Comparison of ENCODE assay signal across 15 cellular contexts in the genomic region with DNA sequence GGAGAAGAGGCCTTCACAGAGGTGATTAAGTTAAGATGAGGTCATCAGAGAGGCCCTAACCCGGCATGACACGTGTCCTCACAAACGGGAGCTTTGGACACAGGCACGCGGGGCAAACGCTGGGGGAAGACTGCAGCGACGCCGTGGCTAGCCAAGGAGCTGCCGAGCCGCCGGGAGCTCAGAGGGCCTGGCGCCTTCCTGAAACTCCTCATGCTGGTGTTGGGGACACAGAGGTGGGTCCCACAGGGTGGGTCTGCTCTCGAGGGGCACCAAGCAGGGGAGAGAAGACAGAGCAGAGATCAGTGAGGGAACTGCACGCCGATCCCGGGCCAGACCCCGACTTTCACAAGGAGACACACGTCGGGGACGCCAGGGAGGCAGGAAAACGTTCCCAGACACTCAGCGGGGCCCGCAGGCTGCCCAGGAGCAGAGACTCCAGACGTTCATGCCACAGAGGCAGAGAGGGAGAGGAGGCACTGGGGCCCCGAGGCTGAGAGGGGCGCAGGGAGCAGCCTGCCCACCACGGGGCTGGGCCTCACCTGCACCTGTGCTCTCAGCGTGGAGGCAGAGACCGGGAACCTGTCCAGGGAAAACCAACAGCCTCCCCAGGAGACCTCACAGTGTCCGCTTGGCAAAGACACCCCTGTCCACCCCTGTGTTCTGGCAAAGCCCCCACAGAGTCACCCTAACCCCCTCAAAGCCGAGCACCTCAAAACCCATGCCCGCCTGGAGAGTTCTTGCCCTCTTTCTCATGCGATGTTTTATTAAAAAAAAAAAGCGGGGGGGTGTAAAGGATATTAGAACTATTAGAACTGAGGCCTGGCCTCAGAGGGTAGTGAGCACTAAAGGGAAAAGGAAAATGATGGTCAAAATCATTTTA.
"Had no signal": no experiment of that assay in that cellular context is flagged by ENCODE, and none has a peak within 500 bp of the region (broad histone marks: within the 10 kb centered on the region; RNA-seq: fewer than 3 reads in every experiment).

No MANE protein-coding gene starts in this region.

- H3K27me3 Mint-ChIP-seq: activated CD4-positive, alpha-beta T cell treated with anti-CD3 and anti-CD28 coated beads for 36 hours; activated CD8-positive, alpha-beta T cell treated with anti-CD3 and anti-CD28 coated beads for 36 hours had no signal

- DNase-seq: activated CD4-positive, alpha-beta T cell treated with anti-CD3 and anti-CD28 coated beads for 36 hours; activated CD8-positive, alpha-beta T cell treated with anti-CD3 and anti-CD28 coated beads for 36 hours; activated naive CD4-positive, alpha-beta T cell treated with Interleukin-2 at 50 U/mL for 16 hours; caudate nucleus; effector CD8-positive, alpha-beta T cell; gastrocnemius medialis; heart right ventricle; stimulated activated CD4-positive, alpha-beta T cell treated with anti-CD3 and anti-CD28 coated beads, Interleukin-15, amount 100 ng/mL, for 24 hours; SW 1271 had no signal

- H3K4me1 ChIP-seq: gastrocnemius medialis, heart right ventricle, psoas muscle, tibial artery had no signal

- H3K27ac ChIP-seq: coronary artery, epithelial cell of prostate, gastrocnemius medialis, heart right ventricle, psoas muscle, tibial artery had no signal

- H3K36me3 ChIP-seq: gastrocnemius medialis, heart right ventricle, tibial artery had no signal

- H3K27ac Mint-ChIP-seq: activated CD4-positive, alpha-beta T cell treated with anti-CD3 and anti-CD28 coated beads for 36 hours; activated CD8-positive, alpha-beta T cell treated with anti-CD3 and anti-CD28 coated beads for 36 hours; activated T-helper 1 cell treated with anti-CD3 and anti-CD28 coated beads, Interleukin-12 subunit alpha, Interleukin-12 subunit beta, Interleukin-2, Interleukin-4 antibody, amounts not matched to agents 30 ng/mL and 10 ng/mL and 1 ng/mL, durations not matched to agents 14 hours and 24 hours and 36 hours; T-helper 2 cell treated with Interferon-gamma antibody and Interleukin-4, amounts not matched to agents 5 μg/mL and 100 μg/mL, for 36 hours had no signal

- H3K4me3 Mint-ChIP-seq: activated CD4-positive, alpha-beta T cell treated with anti-CD3 and anti-CD28 coated beads for 36 hours; activated CD8-positive, alpha-beta T cell treated with anti-CD3 and anti-CD28 coated beads for 36 hours; activated T-helper 1 cell treated with anti-CD3 and anti-CD28 coated beads, Interleukin-12 subunit alpha, Interleukin-12 subunit beta, Interleukin-2, Interleukin-4 antibody, amounts not matched to agents 30 ng/mL and 10 ng/mL and 1 ng/mL, durations not matched to agents 14 hours and 24 hours and 36 hours; T-helper 2 cell treated with Interferon-gamma antibody and Interleukin-4, amounts not matched to agents 5 μg/mL and 100 μg/mL, for 36 hours had no signal

- H3K4me3 ChIP-seq: coronary artery, gastrocnemius medialis, heart right ventricle, psoas muscle, tibial artery had no signal

- H3K27me3 ChIP-seq: gastrocnemius medialis had no signal

- ATAC-seq: activated CD4-positive, alpha-beta T cell treated with anti-CD3 and anti-CD28 coated beads for 36 hours; activated CD8-positive, alpha-beta T cell treated with anti-CD3 and anti-CD28 coated beads for 36 hours; gastrocnemius medialis; psoas muscle had no signal

- H3K4me1 Mint-ChIP-seq: activated CD4-positive, alpha-beta T cell treated with anti-CD3 and anti-CD28 coated beads for 36 hours had no signal
